In the genomic region with DNA sequence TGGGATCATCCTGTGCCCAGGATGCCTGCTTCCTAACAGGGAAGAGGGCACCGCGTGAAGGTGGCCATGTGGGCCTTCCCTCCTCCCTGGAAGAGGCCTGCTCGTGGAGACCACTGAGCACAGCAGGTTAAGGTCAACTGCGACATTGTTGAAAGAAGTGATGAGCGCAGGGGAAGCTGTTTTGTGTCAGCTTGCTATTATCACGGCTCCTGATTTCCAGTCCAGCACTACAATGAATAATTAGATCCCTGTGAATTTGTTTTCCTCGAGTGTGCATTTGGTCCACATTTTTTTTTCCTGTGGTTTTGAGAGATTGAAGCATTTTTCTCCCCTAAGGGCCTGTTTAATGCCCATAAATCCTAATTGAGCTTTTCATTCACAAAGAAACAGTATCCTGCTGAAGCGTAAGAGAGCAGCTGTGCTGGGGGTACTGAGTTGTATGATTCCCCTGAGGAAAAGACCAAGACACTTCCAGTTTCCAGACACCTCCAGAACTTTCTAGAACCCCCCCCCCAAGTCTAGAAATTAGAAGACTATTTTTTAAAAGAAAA, we compare ENCODE assay signal across 11 cellular contexts.
DNase-seq lines count a peak whose midpoint lies in the region; ATAC-seq and TF ChIP-seq lines count a peak whose summit lies in the region.
"Had no signal": no experiment of that assay in that cellular context is flagged by ENCODE, and none has a peak within 500 bp of the region (broad histone marks: within the 10 kb centered on the region; RNA-seq: fewer than 3 reads in every experiment).

No MANE protein-coding gene starts in this region.

- H3K4me2 ChIP-seq in BLaER1, result peak overlapping the region; percentile 88
- H3K4me2 ChIP-seq in mesenchymal stem cell (ENCODE audit: low read length, poor library complexity, severe bottlenecking), result no peak overlapping the region

- peak overlapping the region; percentile 2 to 7 for H3K4ac ChIP-seq in mesenchymal stem cell (ENCODE audit: low read depth in 1 of 2, low read length in 2 of 2)

- peak overlapping the region; percentile 65 for H4K91ac ChIP-seq in mesenchymal stem cell (ENCODE audit: low read length)

- H3K4me3 ChIP-seq in BLaER1, result peak overlapping the region; percentile 37; the same call in 1 of the 2 replicates
- no peak overlapping the region for H3K4me3 ChIP-seq in mesenchymal stem cell (ENCODE audit: insufficient read depth in 1 of 2, low read depth in 1 of 2, low read length in 2 of 2)
- no peak overlapping the region for H3K4me3 ChIP-seq in aorta (ENCODE audit: low read length in 2 of 2)
- H3K4me3 ChIP-seq: esophagus muscularis mucosa had no signal

- intact Hi-C loops in aorta (cut with DNase I), result loop anchor here (5.0 kb wide), 3 partner anchors 206 to 646 kb away; partner anchors contain the start of gene KCNJ6 (in 2 of the 2)

- H2BK5ac ChIP-seq in mesenchymal stem cell (ENCODE audit: low read depth, low read length, poor library complexity, severe bottlenecking), result no peak overlapping the region

- H2AK5ac ChIP-seq in mesenchymal stem cell (ENCODE audit: low read length, severe bottlenecking), result no peak overlapping the region

- H2BK15ac ChIP-seq in mesenchymal stem cell (ENCODE audit: low read depth, poor library complexity, severe bottlenecking), result no peak overlapping the region

- WGBS in mesenchymal stem cell, result 47% methylated on average over 3 of the region's 8 CpGs
- WGBS in aorta, 2 donors, result 83 to 84% methylated on average over 8 of the region's 8 CpGs

- no peak for TF ChIP-seq CTCF in brain (conservative IDR thresholded peaks at IDR 0.05)

- DNase-seq in NCI-H1105 (lab: John Stamatoyannopoulos, UW), result peak; percentile 20
- DNase-seq in mesenchymal stem cell, result peak; percentile 66
- DNase-seq in aorta, result no peak
- DNase-seq in natural killer cell treated with Interleukin-12 subunit alpha and Interleukin-12 subunit beta and Interleukin-15 and Interleukin-18, amount 100 ng/mL, for 72 hours (ENCODE audit: low spot score), result no peak
- no peak for DNase-seq in H4 (ENCODE audit: low spot score)
- DNase-seq: activated T-cell treated with anti-CD3 and anti-CD28 coated beads, Interleukin-2, amount 50 U/mL, for 1 hour had no signal

- H2BK120ac ChIP-seq in mesenchymal stem cell (ENCODE audit: low read depth, low read length), result no peak overlapping the region

- H3K27me3 Mint-ChIP-seq in brain, result peaks cover 14% of the 10 kb centered on the region
- peaks cover 15 to 33% of the 10 kb centered on the region in 2 donors for H3K27me3 Mint-ChIP-seq in natural killer cell treated with Interleukin-12 subunit alpha and Interleukin-12 subunit beta and Interleukin-15 and Interleukin-18, amount 100 ng/mL, for 72 hours

- peaks cover 26% of the 10 kb centered on the region for H3K4me1 Mint-ChIP-seq in brain
- H3K4me1 Mint-ChIP-seq in natural killer cell treated with Interleukin-12 subunit alpha and Interleukin-12 subunit beta and Interleukin-15 and Interleukin-18, amount 100 ng/mL, for 72 hours (ENCODE audit: low read depth in 2 of 2), result no peaks in the 10 kb centered on the region

- no peak overlapping the region for H3K23ac ChIP-seq in mesenchymal stem cell (ENCODE audit: low read length in 2 of 2)

- peak overlapping the region in 3 of 5 experiments; percentile 30 to 67 (median 43) for H3K27ac Mint-ChIP-seq in brain
- no peak overlapping the region for H3K27ac Mint-ChIP-seq in natural killer cell treated with Interleukin-12 subunit alpha and Interleukin-12 subunit beta and Interleukin-15 and Interleukin-18, amount 100 ng/mL, for 72 hours

- H3K79me1 ChIP-seq in mesenchymal stem cell (replicated peaks; ENCODE audit: low read length, poor library complexity, severe bottlenecking), result peaks cover 3% of the 10 kb centered on the region

- H4K8ac ChIP-seq in mesenchymal stem cell (ENCODE audit: low read length), result peak overlapping the region; percentile 58

- H3K9me3 ChIP-seq in BLaER1, result no peaks in the 10 kb centered on the region
- H3K9me3 ChIP-seq in mesenchymal stem cell (ENCODE audit: control insufficient read depth, low read length), result peaks cover 16% of the 10 kb centered on the region
- no peaks in the 10 kb centered on the region for H3K9me3 ChIP-seq in aorta (ENCODE audit: control insufficient read depth, low read length)
- H3K9me3 ChIP-seq: neutrophil had no signal

- H3K4me1 ChIP-seq in BLaER1 (peaks cover 46% of the 10 kb centered on the region), mesenchymal stem cell (ENCODE audit: control insufficient read depth, insufficient read depth, low read depth, low read length) (peaks cover 6% of the 10 kb centered on the region), aorta (ENCODE audit: control insufficient read depth in 1 of 2, insufficient read depth in 2 of 2, low read length in 2 of 2) (peaks cover 0 to 2% of the 10 kb centered on the region in 2 donors)

- peaks cover 0 to 8% (median 0%) of the 10 kb centered on the region in 5 experiments for H3K9me3 Mint-ChIP-seq in brain
- H3K9me3 Mint-ChIP-seq in natural killer cell treated with Interleukin-12 subunit alpha and Interleukin-12 subunit beta and Interleukin-15 and Interleukin-18, amount 100 ng/mL, for 72 hours, result no peaks in the 10 kb centered on the region

- no peaks in the 10 kb centered on the region for H4K20me1 ChIP-seq in BLaER1

- peak overlapping the region; percentile 78 for H3K27ac ChIP-seq in BLaER1
- H3K27ac ChIP-seq in mesenchymal stem cell (ENCODE audit: low read length, poor library complexity, severe bottlenecking), result no peak overlapping the region
- H3K27ac ChIP-seq in aorta (ENCODE audit: low read depth in 1 of 2, low read length in 2 of 2), result peak overlapping the region in 1 of 2 donors; percentile 4
- H3K27ac ChIP-seq: esophagus muscularis mucosa, neutrophil had no signal

- peak overlapping the region; percentile 30 to 40 for H3K18ac ChIP-seq in mesenchymal stem cell (ENCODE audit: low read depth in 1 of 2, low read length in 2 of 2)

- H3K14ac ChIP-seq in mesenchymal stem cell (ENCODE audit: low read length in 2 of 2), result no peak overlapping the region

- H3K27me3 ChIP-seq in BLaER1, result no peaks in the 10 kb centered on the region
- peaks cover 0 to 26% of the 10 kb centered on the region in 2 experiments for H3K27me3 ChIP-seq in mesenchymal stem cell (ENCODE audit: control insufficient read depth in 1 of 2, insufficient read depth in 1 of 2, low read length in 2 of 2)
- H3K27me3 ChIP-seq in aorta (ENCODE audit: control insufficient read depth in 1 of 2, insufficient read depth in 2 of 2, low read length in 1 of 2), result no peaks in the 10 kb centered on the region
- H3K27me3 ChIP-seq: esophagus muscularis mucosa had no signal

- peak overlapping the region; percentile 51 for H3K9ac ChIP-seq in BLaER1
- H3K9ac ChIP-seq in mesenchymal stem cell (ENCODE audit: low read length), result peak overlapping the region; percentile 67

- peak overlapping the region; percentile 20 to 40 for H2BK12ac ChIP-seq in mesenchymal stem cell (ENCODE audit: low read length in 2 of 2)

- peak overlapping the region in 1 of 5 experiments; percentile 17 for H3K4me3 Mint-ChIP-seq in brain
- H3K4me3 Mint-ChIP-seq in natural killer cell treated with Interleukin-12 subunit alpha and Interleukin-12 subunit beta and Interleukin-15 and Interleukin-18, amount 100 ng/mL, for 72 hours, result no peak overlapping the region

- H3K36me3 Mint-ChIP-seq in brain, result peaks cover 12% of the 10 kb centered on the region
- no peaks in the 10 kb centered on the region for H3K36me3 Mint-ChIP-seq in natural killer cell treated with Interleukin-12 subunit alpha and Interleukin-12 subunit beta and Interleukin-15 and Interleukin-18, amount 100 ng/mL, for 72 hours

- ATAC-seq in GM19455 (IDR thresholded peaks at IDR 0.05; ENCODE audit: unreplicated experiment) (no peak), aorta (ENCODE audit: low FRiP score) (no peak)
- no peak for ATAC-seq in natural killer cell treated with Interleukin-12 subunit alpha and Interleukin-12 subunit beta and Interleukin-15 and Interleukin-18, amount 100 ng/mL, for 72 hours

- H3K36me3 ChIP-seq in BLaER1 (no peaks in the 10 kb centered on the region), mesenchymal stem cell (ENCODE audit: control insufficient read depth in 1 of 2, insufficient read depth in 2 of 2, low read depth in 1 of 2, low read length in 2 of 2) (peaks cover 0 to 4% of the 10 kb centered on the region in 2 experiments), aorta (ENCODE audit: control insufficient read depth in 1 of 2, insufficient read depth in 2 of 2, low read length in 1 of 2) (no peaks in the 10 kb centered on the region)
- H3K36me3 ChIP-seq: esophagus muscularis mucosa, neutrophil had no signal

- H2AFZ ChIP-seq in mesenchymal stem cell (ENCODE audit: low read depth, low read length), result no peak overlapping the region

Comparison
In these comparisons a context has a peak if more than half of its experiments do, and no peak if none do; other contexts are left out.
1. DNase-seq: peak in NCI-H1105 (single experiment) and mesenchymal stem cell (single experiment); none in aorta (0 of 2), natural killer cell treated with Interleukin-12 subunit alpha and Interleukin-12 subunit beta and Interleukin-15 and Interleukin-18, amount 100 ng/mL, for 72 hours (single experiment) and H4 (single experiment).
2. H3K27ac Mint-ChIP-seq: peak in brain (3 of 5); none in natural killer cell treated with Interleukin-12 subunit alpha and Interleukin-12 subunit beta and Interleukin-15 and Interleukin-18, amount 100 ng/mL, for 72 hours (0 of 2).